Comparison of ENCODE assay signal across 8 cellular contexts in the genomic region with DNA sequence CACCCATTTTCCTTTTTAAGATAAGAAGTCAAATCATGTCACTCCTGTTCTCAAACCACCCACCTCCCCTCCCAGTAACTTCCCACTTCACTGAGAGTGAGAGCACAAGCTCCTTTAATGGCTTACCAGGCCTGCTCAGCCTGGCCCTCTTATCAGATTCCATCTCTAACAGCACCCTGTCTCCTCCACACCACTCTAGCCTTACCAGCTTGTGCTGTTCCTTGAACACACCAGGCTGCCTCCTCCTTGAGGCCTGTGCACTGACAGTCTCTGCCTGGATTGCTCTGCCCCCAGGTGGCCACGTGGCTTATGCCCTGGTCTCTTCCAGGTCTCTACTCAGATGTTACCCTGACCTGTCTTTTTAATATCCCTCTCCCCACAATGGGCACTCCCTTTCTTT. TPM values are rescaled to one million over a fixed set of nuclear protein-coding genes. Genes with fewer than 3 reads are reported as not detected.
DNase-seq lines count a peak whose midpoint lies in the region; ATAC-seq and TF ChIP-seq lines count a peak whose summit lies in the region.

No MANE protein-coding gene starts in this region.

- in situ Hi-C loops in SK-MEL-5 (cut with HindIII; ENCODE audit: low pct_unique_long_range_greater_than_20kb, low sequenced_read_pairs), result no loop called here

- H3K4me2 ChIP-seq in parathyroid adenoma (ENCODE audit: low read length), result no peak overlapping the region

- peak overlapping the region; percentile 47 for H2AFZ ChIP-seq in parathyroid adenoma

- DNase-seq in GM12864 (ENCODE audit: low read depth) (peak; percentile 12), SK-MEL-5 (ENCODE audit: low read depth, low spot score) (peak; percentile 59), ecto neural progenitor cell (ENCODE audit: low spot score) (peak; percentile 58), cerebellum (ENCODE audit: low spot score) (no peak), GM19238 (ENCODE audit: insufficient read length, low spot score) (no peak), DMS153 (lab: John Stamatoyannopoulos, UW) (no peak)

- peaks cover 12% of the 10 kb centered on the region for H3K4me1 ChIP-seq in parathyroid adenoma

- peak; percentile 81 for ATAC-seq in HG03064 (IDR thresholded peaks at IDR 0.05; ENCODE audit: low read depth, unreplicated experiment)

- TF ChIP-seq CTCF in GM12864 (IDR thresholded peaks at IDR 0.05; ENCODE audit: low read depth, low read length, missing control alignments) (peak; percentile 64), parathyroid adenoma (IDR thresholded peaks at IDR 0.05) (peak; percentile 30)

- H3K79me2 ChIP-seq in parathyroid adenoma, result peaks cover 14% of the 10 kb centered on the region

- H3K4me3 ChIP-seq in GM12864 (ENCODE audit: low read depth, low read length) (no peak overlapping the region), parathyroid adenoma (ENCODE audit: low read depth, low read length) (no peak overlapping the region)

- H3K36me3 ChIP-seq in parathyroid adenoma (ENCODE audit: control insufficient read depth, insufficient read depth, low read length), result no peaks in the 10 kb centered on the region

- H3K9me3 ChIP-seq in parathyroid adenoma (ENCODE audit: control insufficient read depth, low read length), result no peaks in the 10 kb centered on the region

- H3K27ac ChIP-seq in parathyroid adenoma, result no peak overlapping the region

- no peak overlapping the region for H3K9ac ChIP-seq in parathyroid adenoma

- H3K27me3 ChIP-seq in parathyroid adenoma (ENCODE audit: control insufficient read depth, insufficient read depth, low read length), result no peaks in the 10 kb centered on the region

RNA-seq across cellular contexts. Expression of a gene that starts 40.1 kb away (rescaled TPM):
- 22.1 and 26.6 TPM in 2 replicates for total RNA-seq in SK-MEL-5 (2014; rRNA removed; shearing (Covaris generic))
- polyA plus RNA-seq in SK-MEL-5 (2015; cell fraction: cytosol; rRNA removed), result 23.6 and 30.9 TPM in 2 replicates
- polyA plus RNA-seq in SK-MEL-5 (2015; cell fraction: nucleus; rRNA removed), result 141 and 149 TPM in 2 replicates
- 120 TPM for total RNA-seq in cerebellum

Comparison
In these comparisons a context has a peak if more than half of its experiments do, and no peak if none do; other contexts are left out.
1. DNase-seq: peak in GM12864 (single experiment), SK-MEL-5 (single experiment) and ecto neural progenitor cell (single experiment); none in cerebellum (single experiment), GM19238 (single experiment) and DMS153 (single experiment).